27 cellular contexts compared by ENCODE assay signal in genomic region chr14:97995571-97995970, GRCh38.
DNase-seq lines count a peak whose midpoint lies in the region; ATAC-seq lines count a peak whose summit lies in the region.
"Had no signal": no experiment of that assay in that cellular context is flagged by ENCODE, and none has a peak within 500 bp of the region (broad histone marks: within the 10 kb centered on the region; RNA-seq: fewer than 3 reads in every experiment).

No MANE protein-coding gene starts in this region.

- peaks cover 1 to 4% of the 10 kb centered on the region in 2 donors for H3K36me3 Mint-ChIP-seq in activated T-cell treated with anti-CD3 and anti-CD28 coated beads, Interleukin-2, amount 50 U/mL, for 72 hours (ENCODE audit: insufficient read depth in 2 of 2)
- H3K36me3 Mint-ChIP-seq in activated T-helper 1 cell treated with anti-CD3 and anti-CD28 coated beads, Interleukin-12 subunit alpha, Interleukin-12 subunit beta, Interleukin-2, Interleukin-4 antibody, amounts not matched to agents 30 ng/mL and 10 ng/mL and 1 ng/mL, durations not matched to agents 14 hours and 24 hours and 36 hours (ENCODE audit: low read depth), result peaks cover 3% of the 10 kb centered on the region
- no peaks in the 10 kb centered on the region for H3K36me3 Mint-ChIP-seq in naive thymus-derived CD8-positive, alpha-beta T cell
- H3K36me3 Mint-ChIP-seq: IgD-negative memory B cell had no signal

- H3K27me3 Mint-ChIP-seq in activated T-cell treated with anti-CD3 and anti-CD28 coated beads, Interleukin-2, amount 50 U/mL, for 72 hours (ENCODE audit: low read depth), result no peaks in the 10 kb centered on the region
- H3K27me3 Mint-ChIP-seq in activated T-helper 1 cell treated with anti-CD3 and anti-CD28 coated beads, Interleukin-12 subunit alpha, Interleukin-12 subunit beta, Interleukin-2, Interleukin-4 antibody, amounts not matched to agents 30 ng/mL and 10 ng/mL and 1 ng/mL, durations not matched to agents 14 hours and 24 hours and 36 hours (ENCODE audit: insufficient read depth), result no peaks in the 10 kb centered on the region
- H3K27me3 Mint-ChIP-seq in naive thymus-derived CD8-positive, alpha-beta T cell, result peaks cover 0 to 2% (median 0%) of the 10 kb centered on the region in 5 donors
- H3K27me3 Mint-ChIP-seq: B cell, IgD-negative memory B cell had no signal

- H3K9me3 ChIP-seq in KOPT-K1 (ENCODE audit: insufficient read depth, low read length, poor library complexity, severe bottlenecking), result no peaks in the 10 kb centered on the region
- H3K9me3 ChIP-seq: upper lobe of left lung had no signal

- H3K4me3 Mint-ChIP-seq in activated T-cell treated with anti-CD3 and anti-CD28 coated beads, Interleukin-2, amount 50 U/mL, for 72 hours, result peak overlapping the region; percentile 53 to 59
- peak overlapping the region; percentile 21 for H3K4me3 Mint-ChIP-seq in activated T-helper 1 cell treated with anti-CD3 and anti-CD28 coated beads, Interleukin-12 subunit alpha, Interleukin-12 subunit beta, Interleukin-2, Interleukin-4 antibody, amounts not matched to agents 30 ng/mL and 10 ng/mL and 1 ng/mL, durations not matched to agents 14 hours and 24 hours and 36 hours
- H3K4me3 Mint-ChIP-seq in naive thymus-derived CD8-positive, alpha-beta T cell, result peak overlapping the region in 9 of 10 donors; percentile 33 to 73 (median 65)
- H3K4me3 Mint-ChIP-seq: B cell, IgD-negative memory B cell had no signal

- H3K4me1 Mint-ChIP-seq in activated T-cell treated with anti-CD3 and anti-CD28 coated beads, Interleukin-2, amount 50 U/mL, for 72 hours (ENCODE audit: low read depth), result peaks cover 57% of the 10 kb centered on the region
- H3K4me1 Mint-ChIP-seq in activated T-helper 1 cell treated with anti-CD3 and anti-CD28 coated beads, Interleukin-12 subunit alpha, Interleukin-12 subunit beta, Interleukin-2, Interleukin-4 antibody, amounts not matched to agents 30 ng/mL and 10 ng/mL and 1 ng/mL, durations not matched to agents 14 hours and 24 hours and 36 hours (ENCODE audit: low read depth), result peaks cover 47% of the 10 kb centered on the region
- peaks cover 39 to 89% (median 78%) of the 10 kb centered on the region in 4 donors for H3K4me1 Mint-ChIP-seq in naive thymus-derived CD8-positive, alpha-beta T cell
- H3K4me1 Mint-ChIP-seq: B cell, IgD-negative memory B cell had no signal

- H3K27ac ChIP-seq in KOPT-K1 (ENCODE audit: low read depth, low read length, poor library complexity, severe bottlenecking), result peak overlapping the region; percentile 85

- ATAC-seq in activated T-cell treated with anti-CD3 and anti-CD28 coated beads, Interleukin-2, amount 50 U/mL, for 72 hours (replicated peaks in 1 of 2), result no peak
- peak in 1 of 2 donors; percentile 19 for ATAC-seq in naive thymus-derived CD8-positive, alpha-beta T cell
- ATAC-seq in Right ventricle myocardium inferior, result no peak

- peak overlapping the region; percentile 99 for H3K27ac Mint-ChIP-seq in activated T-cell treated with anti-CD3 and anti-CD28 coated beads, Interleukin-2, amount 50 U/mL, for 72 hours
- peak overlapping the region; percentile 88 for H3K27ac Mint-ChIP-seq in activated T-helper 1 cell treated with anti-CD3 and anti-CD28 coated beads, Interleukin-12 subunit alpha, Interleukin-12 subunit beta, Interleukin-2, Interleukin-4 antibody, amounts not matched to agents 30 ng/mL and 10 ng/mL and 1 ng/mL, durations not matched to agents 14 hours and 24 hours and 36 hours
- peak overlapping the region; percentile 91 to 99 (median 95) for H3K27ac Mint-ChIP-seq in naive thymus-derived CD8-positive, alpha-beta T cell
- H3K27ac Mint-ChIP-seq: B cell, IgD-negative memory B cell had no signal

- POLR2A ChIA-PET in naive thymus-derived CD8-positive, alpha-beta T cell (lab: Charles Lee), result interaction anchor here (0.9 to 11.4 kb wide), 11 partner anchors 11 to 200 kb away, joined by 3 to 89 read pairs (median 4); no protein-coding TSS in a partner anchor

- intact Hi-C loops in activated T-helper 1 cell treated with anti-CD3 and anti-CD28 coated beads, Interleukin-12 subunit alpha, Interleukin-12 subunit beta, Interleukin-2, Interleukin-4 antibody, amounts not matched to agents 30 ng/mL and 10 ng/mL and 1 ng/mL, durations not matched to agents 14 hours and 24 hours and 36 hours (cut with micrococcal nuclease), result no loop called here
- intact Hi-C loops in Right ventricle myocardium inferior (cut with DNase I), result no loop called here

- H3K9me3 Mint-ChIP-seq in activated T-cell treated with anti-CD3 and anti-CD28 coated beads, Interleukin-2, amount 50 U/mL, for 72 hours, result peaks cover 3 to 4% of the 10 kb centered on the region in 2 donors
- H3K9me3 Mint-ChIP-seq in activated T-helper 1 cell treated with anti-CD3 and anti-CD28 coated beads, Interleukin-12 subunit alpha, Interleukin-12 subunit beta, Interleukin-2, Interleukin-4 antibody, amounts not matched to agents 30 ng/mL and 10 ng/mL and 1 ng/mL, durations not matched to agents 14 hours and 24 hours and 36 hours, result peaks cover under 1% of the 10 kb centered on the region
- H3K9me3 Mint-ChIP-seq in naive thymus-derived CD8-positive, alpha-beta T cell, result peaks cover 0 to 7% (median 0%) of the 10 kb centered on the region in 9 donors

- no peak for DNase-seq in activated T-cell treated with anti-CD3 and anti-CD28 coated beads, Interleukin-2, amount 50 U/mL, for 72 hours
- no peak for DNase-seq in activated T-cell treated with anti-CD3 and anti-CD28 coated beads for 4 hours
- DNase-seq in activated T-helper 1 cell treated with anti-CD3 and anti-CD28 coated beads, Interleukin-12 subunit alpha, Interleukin-12 subunit beta, Interleukin-2, Interleukin-4 antibody, amounts not matched to agents 30 ng/mL and 10 ng/mL and 1 ng/mL, durations not matched to agents 14 hours and 24 hours and 36 hours (ENCODE audit: low spot score), result no peak
- DNase-seq in naive thymus-derived CD8-positive, alpha-beta T cell, result peak in 2 of 10 donors; percentile 18 to 31
- no peak for DNase-seq in Right ventricle myocardium inferior (ENCODE audit: missing footprints)
- no peak for DNase-seq in effector CD8-positive, alpha-beta T cell (lab: John Stamatoyannopoulos, UW)
- DNase-seq in stimulated activated CD4-positive, alpha-beta T cell treated with anti-CD3 and anti-CD28 coated beads, Interleukin-4, amount 100 ng/mL, for 4 hours, result no peak
- DNase-seq: activated CD8-positive, alpha-beta memory T cell treated with anti-CD3 and anti-CD28 coated beads for 24 hours; amygdala; DMS79; effector CD4-positive, alpha-beta T cell; erythroblast; GF-D8; H7; kidney; NCI-H1092; NCI-H187; NCI-H2171 treated with DMSO at 0.1 percent for 48 hours; NCI-H524; occipital lobe; Right ventricle myocardium superior; stimulated activated CD8-positive, alpha-beta memory T cell treated with anti-CD3 and anti-CD28 coated beads, Interleukin-4, amount 100 ng/mL, for 48 hours; T1000; upper lobe of left lung had no signal

- H3K36me3 ChIP-seq in KOPT-K1 (ENCODE audit: insufficient read depth, low read length), result no peaks in the 10 kb centered on the region
- H3K36me3 ChIP-seq: upper lobe of left lung had no signal
